9 cellular contexts compared by ENCODE assay signal in the genomic region with DNA sequence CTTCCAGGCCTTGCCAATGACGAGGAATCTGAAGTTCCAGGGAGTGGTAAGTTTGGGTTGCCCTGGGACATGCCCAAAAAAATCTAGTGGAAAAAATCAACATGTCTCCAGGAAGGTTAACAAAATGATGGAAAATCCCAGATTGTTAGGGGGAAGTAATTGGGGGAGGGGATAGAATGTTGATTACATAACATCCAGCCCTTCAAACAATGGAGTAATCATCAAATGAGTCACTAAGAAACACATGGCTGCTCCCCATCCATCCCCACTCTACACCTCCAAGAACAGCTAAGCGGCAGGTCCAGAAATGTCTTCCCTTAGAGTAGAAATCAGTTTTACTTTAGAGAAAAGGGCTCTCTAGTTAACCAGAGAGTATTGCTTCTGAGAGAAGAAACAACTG.
DNase-seq lines count a peak whose midpoint lies in the region; FAIRE-seq and TF ChIP-seq lines count a peak whose summit lies in the region.
"Had no signal": no experiment of that assay in that cellular context is flagged by ENCODE, and none has a peak within 500 bp of the region (broad histone marks: within the 10 kb centered on the region; RNA-seq: fewer than 3 reads in every experiment).

No MANE protein-coding gene starts in this region.

- peaks cover 65% of the 10 kb centered on the region for H3K79me2 ChIP-seq in OCI-LY1 (ENCODE audit: insufficient read depth, low read length)
- H3K79me2 ChIP-seq in endothelial cell of umbilical vein (ENCODE audit: control insufficient read depth, insufficient read depth, low read length), result peaks cover 80% of the 10 kb centered on the region

- H3F3A ChIP-seq in OCI-LY1 (ENCODE audit: insufficient read depth, low read length), result no peaks in the 10 kb centered on the region

- intact Hi-C loops in endothelial cell of umbilical vein (cut with micrococcal nuclease), result no loop called here
- intact Hi-C loops in spleen (cut with DNase I; ENCODE audit: low total_unique reads), result no loop called here
- intact Hi-C loops in prostate gland (cut with DNase I), result no loop called here
- intact Hi-C loops in lower leg skin (cut with DNase I; ENCODE audit: low total_unique reads), result no loop called here

- H3K36me3 ChIP-seq in OCI-LY1 (ENCODE audit: insufficient read depth, low read length), result peaks cover 75% of the 10 kb centered on the region
- H3K36me3 ChIP-seq in endothelial cell of umbilical vein (ENCODE audit: control insufficient read depth in 2 of 2, extremely low read depth in 1 of 2, insufficient read depth in 2 of 2, low read length in 2 of 2), result peaks cover 14 to 15% of the 10 kb centered on the region in 2 experiments
- H3K36me3 ChIP-seq in spleen, result peaks cover 3 to 85% (median 33%) of the 10 kb centered on the region in 6 donors
- peaks cover 0 to 4% of the 10 kb centered on the region in 2 donors for H3K36me3 ChIP-seq in prostate gland
- H3K36me3 ChIP-seq: right lobe of liver had no signal

- H3K4me1 ChIP-seq in OCI-LY1 (ENCODE audit: insufficient read depth, low read length, severe bottlenecking) (peaks cover 70% of the 10 kb centered on the region), endothelial cell of umbilical vein (ENCODE audit: control insufficient read depth, extremely low read depth, insufficient read depth, low read length) (peaks cover 30% of the 10 kb centered on the region), spleen (peaks cover 77 to 100% (median 97%) of the 10 kb centered on the region in 6 donors), prostate gland (replicated peaks) (peaks cover 14% of the 10 kb centered on the region)

- dilution Hi-C loops in endothelial cell of umbilical vein (cut with MboI; ENCODE audit: extremely low pct_ligation_motif_present, low sequenced_read_pairs), result no loop called here

- H3K9me2 ChIP-seq in OCI-LY1 (ENCODE audit: low read depth, low read length), result no peaks in the 10 kb centered on the region

- DNase-seq in SIG-M5 treated with dmso at 0.1 percent for 504 hours (lab: John Stamatoyannopoulos, UW; ENCODE audit: unreplicated experiment) (peak; percentile 24), SIG-M5 (lab: John Stamatoyannopoulos, UW) (no peak), endothelial cell of umbilical vein (ENCODE audit: low read depth, low spot score) (peak; percentile 76), spleen (no peak), prostate gland (ENCODE audit: low spot score) (no peak), pons (ENCODE audit: low spot score) (no peak), lower leg skin (ENCODE audit: low spot score in 2 of 2) (no peak)
- DNase-seq: right lobe of liver had no signal

- H3K4me3 ChIP-seq in OCI-LY1 (ENCODE audit: low read depth, low read length, poor library complexity, severe bottlenecking), result no peak overlapping the region
- no peak overlapping the region for H3K4me3 ChIP-seq in endothelial cell of umbilical vein (replicated peaks in 1 of 3; ENCODE audit: insufficient read depth in 1 of 3, low read depth in 1 of 3, low read length in 3 of 3)
- H3K4me3 ChIP-seq in spleen, result peak overlapping the region in 1 of 8 donors; percentile 14
- H3K4me3 ChIP-seq in prostate gland, result no peak overlapping the region
- no peak overlapping the region for H3K4me3 ChIP-seq in lower leg skin (ENCODE audit: low read depth, poor library complexity, severe bottlenecking)
- H3K4me3 ChIP-seq: right lobe of liver had no signal

- 65 to 73% (median 68%) methylated on average over 2 of the region's 2 CpGs for WGBS in spleen, 5 donors
- 83% methylated on average over 2 of the region's 2 CpGs for WGBS in prostate gland
- WGBS in lower leg skin, 2 donors, result 40 to 42% methylated on average over 2 of the region's 2 CpGs

- H3K9ac ChIP-seq in OCI-LY1 (ENCODE audit: low read length) (no peak overlapping the region), endothelial cell of umbilical vein (replicated peaks; ENCODE audit: extremely low read depth, insufficient read depth, low read length) (no peak overlapping the region)

- no peaks in the 10 kb centered on the region for H3K9me1 ChIP-seq in endothelial cell of umbilical vein (replicated peaks; ENCODE audit: control insufficient read depth, extremely low read depth, insufficient read depth, low read length)

- H2AFZ ChIP-seq in OCI-LY1 (ENCODE audit: low read length) (no peak overlapping the region), endothelial cell of umbilical vein (ENCODE audit: low read depth, low read length) (no peak overlapping the region)

- H3K27me3 ChIP-seq in OCI-LY1 (ENCODE audit: insufficient read depth, low read length), result no peaks in the 10 kb centered on the region
- no peaks in the 10 kb centered on the region for H3K27me3 ChIP-seq in endothelial cell of umbilical vein (ENCODE audit: control insufficient read depth in 2 of 2, insufficient read depth in 2 of 2, low read length in 2 of 2)
- H3K27me3 ChIP-seq in spleen (replicated peaks in 1 of 7), result no peaks in the 10 kb centered on the region
- H3K27me3 ChIP-seq in prostate gland (replicated peaks; ENCODE audit: insufficient read depth), result no peaks in the 10 kb centered on the region
- H3K27me3 ChIP-seq: right lobe of liver had no signal

- H4K20me1 ChIP-seq in OCI-LY1 (ENCODE audit: insufficient read depth, low read length), result no peaks in the 10 kb centered on the region
- no peaks in the 10 kb centered on the region for H4K20me1 ChIP-seq in endothelial cell of umbilical vein (replicated peaks; ENCODE audit: control insufficient read depth, extremely low read depth, insufficient read depth, low read length)

- peak overlapping the region; percentile 48 for H3K27ac ChIP-seq in OCI-LY1 (ENCODE audit: low read depth, low read length, poor library complexity, severe bottlenecking)
- H3K27ac ChIP-seq in endothelial cell of umbilical vein (ENCODE audit: insufficient read depth, low read depth, low read length), result peak overlapping the region; percentile 50
- peak overlapping the region; percentile 10 to 99 (median 80) for H3K27ac ChIP-seq in spleen
- peak overlapping the region in 1 of 2 donors; percentile 10 for H3K27ac ChIP-seq in prostate gland

- peak overlapping the region; percentile 12; the same call in 1 of the 2 replicates for H3K4me2 ChIP-seq in OCI-LY1 (ENCODE audit: low read length)
- H3K4me2 ChIP-seq in endothelial cell of umbilical vein (ENCODE audit: insufficient read depth, low read length), result no peak overlapping the region

- no peak for TF ChIP-seq POLR2A in endothelial cell of umbilical vein (IDR thresholded peaks at IDR 0.05; ENCODE audit: low read depth, low read length)
- TF ChIP-seq POLR2A in spleen (IDR thresholded peaks at IDR 0.05), result no peak
- TF ChIP-seq POLR2A in prostate gland (IDR thresholded peaks at IDR 0.05), result no peak
- no peak for TF ChIP-seq POLR2A in lower leg skin (IDR thresholded peaks at IDR 0.05)

- peak; percentile 44 for FAIRE-seq in endothelial cell of umbilical vein (lab: Jason Lieb, UNC)

- no peak for TF ChIP-seq CTCF in OCI-LY1 (IDR thresholded peaks at IDR 0.05; ENCODE audit: low read length)
- TF ChIP-seq CTCF in endothelial cell of umbilical vein (IDR thresholded peaks at IDR 0.05; ENCODE audit: extremely low read depth in 1 of 2, insufficient read depth in 1 of 2, low read depth in 1 of 2, low read length in 2 of 2), result no peak
- TF ChIP-seq CTCF in spleen (IDR thresholded peaks at IDR 0.05 in 8 of 11, conservative IDR thresholded peaks at IDR 0.05 in 3 of 11), result no peak
- TF ChIP-seq CTCF in prostate gland (IDR thresholded peaks at IDR 0.05), result no peak
- no peak for TF ChIP-seq CTCF in lower leg skin (IDR thresholded peaks at IDR 0.05)

- POLR2A ChIA-PET in endothelial cell of umbilical vein (lab: Charles Lee), result interaction anchor here (0.7 kb wide), 1 partner anchor 57 kb away, joined by 6 read pairs; no protein-coding TSS in a partner anchor

- CTCF ChIA-PET in endothelial cell of umbilical vein (lab: Charles Lee), result interaction anchor here (0.9 to 1.5 kb wide), 4 partner anchors 23 to 338 kb away, joined by 3 to 4 read pairs (median 4); no protein-coding TSS in a partner anchor

- H3K9me3 ChIP-seq in OCI-LY1 (ENCODE audit: low read length) (no peaks in the 10 kb centered on the region), endothelial cell of umbilical vein (replicated peaks; ENCODE audit: control insufficient read depth, insufficient read depth, low read length) (no peaks in the 10 kb centered on the region), spleen (no peaks in the 10 kb centered on the region), prostate gland (no peaks in the 10 kb centered on the region)
- H3K9me3 ChIP-seq: right lobe of liver had no signal

- no TSS peak for BruUV-seq in endothelial cell of umbilical vein (replicated peaks; lab: Mats Ljungman, UMichigan)

TF ChIP-seq in endothelial cell of umbilical vein, 7 proteins besides CTCF, POLR2A, EP300 and RAD21:
- TF ChIP-seq JUN (IDR thresholded peaks at IDR 0.05; ENCODE audit: borderline replicate concordance, insufficient read depth, insufficient read length, low read depth), result peak; percentile 69
- peak; percentile 52 for TF ChIP-seq FOS (IDR thresholded peaks at IDR 0.05; ENCODE audit: borderline replicate concordance, insufficient read depth, low read length)
- TF ChIP-seq GATA2 (IDR thresholded peaks at IDR 0.05; ENCODE audit: insufficient read depth, insufficient read length, low read depth, low read length), result no peak

Comparison
In these comparisons a context has a peak if more than half of its experiments do, and no peak if none do; other contexts are left out.
1. DNase-seq: peak in SIG-M5 treated with dmso at 0.1 percent for 504 hours (single experiment) and endothelial cell of umbilical vein (single experiment); none in SIG-M5 (single experiment), spleen (single experiment), prostate gland (single experiment), pons (single experiment) and lower leg skin (0 of 2).